In the genomic region with DNA sequence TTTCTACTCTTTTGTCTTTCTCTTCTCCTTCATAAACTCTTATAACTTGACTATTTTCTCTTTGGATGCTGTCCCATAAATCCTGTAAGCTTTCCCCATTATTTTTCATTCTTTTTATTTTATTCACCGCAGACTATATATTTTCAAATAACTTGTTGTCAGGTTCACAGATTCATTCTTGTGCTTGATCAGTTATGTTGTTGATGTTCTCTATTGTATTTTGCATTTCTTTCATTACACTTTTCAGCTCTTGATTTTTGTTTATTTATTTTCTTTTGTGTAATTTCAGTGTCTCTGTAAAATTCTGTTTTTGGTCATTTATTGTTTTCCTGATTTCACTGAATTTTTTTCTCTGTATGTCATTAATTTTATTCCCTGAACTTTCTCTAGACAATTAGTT, we compare ENCODE assay signal across 1 cellular context.
TF ChIP-seq lines count a peak whose summit lies in the region.

No MANE protein-coding gene starts in this region.

TF ChIP-seq in HepG2, 621 proteins besides CTCF, POLR2A, EP300 and RAD21 (continued from another document):
- TF ChIP-seq, protein P1, sequence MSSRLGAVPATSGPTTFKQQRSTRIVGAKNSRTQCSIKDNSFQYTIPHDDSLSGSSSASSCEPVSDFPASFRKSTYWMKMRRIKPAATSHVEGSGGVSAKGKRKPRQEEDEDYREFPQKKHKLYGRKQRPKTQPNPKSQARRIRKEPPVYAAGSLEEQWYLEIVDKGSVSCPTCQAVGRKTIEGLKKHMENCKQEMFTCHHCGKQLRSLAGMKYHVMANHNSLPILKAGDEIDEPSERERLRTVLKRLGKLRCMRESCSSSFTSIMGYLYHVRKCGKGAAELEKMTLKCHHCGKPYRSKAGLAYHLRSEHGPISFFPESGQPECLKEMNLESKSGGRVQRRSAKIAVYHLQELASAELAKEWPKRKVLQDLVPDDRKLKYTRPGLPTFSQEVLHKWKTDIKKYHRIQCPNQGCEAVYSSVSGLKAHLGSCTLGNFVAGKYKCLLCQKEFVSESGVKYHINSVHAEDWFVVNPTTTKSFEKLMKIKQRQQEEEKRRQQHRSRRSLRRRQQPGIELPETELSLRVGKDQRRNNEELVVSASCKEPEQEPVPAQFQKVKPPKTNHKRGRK (CRISPR knock-in tag; IDR thresholded peaks at IDR 0.05), result no peak
